Comparison of ENCODE assay signal across 21 cellular contexts in genomic region chr2:3073721-3074120, GRCh38.
DNase-seq lines count a peak whose midpoint lies in the region; ATAC-seq and TF ChIP-seq lines count a peak whose summit lies in the region.
"Had no signal": no experiment of that assay in that cellular context is flagged by ENCODE, and none has a peak within 500 bp of the region (broad histone marks: within the 10 kb centered on the region; RNA-seq: fewer than 3 reads in every experiment).

No MANE protein-coding gene starts in this region.

- H3K27ac ChIP-seq in BLaER1 (no peak overlapping the region), GM23338 (ENCODE audit: low read depth) (no peak overlapping the region)
- H3K27ac ChIP-seq: 22Rv1; BLaER1 treated with 17β-estradiol and CSF1 and Interleukin-3, amounts not matched to agents 10 nM and 100 nM had no signal

- H3K27me3 Mint-ChIP-seq in GM23338 (ENCODE audit: insufficient read depth, low read depth, poor library complexity) (peaks cover 6% of the 10 kb centered on the region), brain (peaks cover 5% of the 10 kb centered on the region), Caco-2 (ENCODE audit: insufficient read depth, unreplicated experiment) (peaks cover 26% of the 10 kb centered on the region)

- POLR2A ChIA-PET in Caco-2 (lab: Charles Lee), result no interaction called here

- no peak overlapping the region for H3K4me3 Mint-ChIP-seq in GM23338
- H3K4me3 Mint-ChIP-seq in brain, result no peak overlapping the region
- H3K4me3 Mint-ChIP-seq in Caco-2 (ENCODE audit: unreplicated experiment), result no peak overlapping the region
- H3K4me3 Mint-ChIP-seq: B cell; CD14-positive monocyte; CD4-positive, alpha-beta T cell; CD8-positive, alpha-beta memory T cell had no signal

- H3K9me3 Mint-ChIP-seq in GM23338 (peaks cover 3% of the 10 kb centered on the region; the same call in 1 of the 3 replicates), brain (peaks cover 0 to 4% (median 2%) of the 10 kb centered on the region in 5 experiments), Caco-2 (ENCODE audit: unreplicated experiment) (no peaks in the 10 kb centered on the region)
- H3K9me3 Mint-ChIP-seq: CD4-positive, alpha-beta T cell had no signal

- H3K79me2 ChIP-seq in GM23338 (replicated peaks; ENCODE audit: insufficient read depth), result no peaks in the 10 kb centered on the region

- H3K9me3 ChIP-seq in BLaER1 (no peaks in the 10 kb centered on the region), Caco-2 (no peaks in the 10 kb centered on the region)

- H3K36me3 ChIP-seq in BLaER1 (no peaks in the 10 kb centered on the region), GM23338 (ENCODE audit: insufficient read depth) (no peaks in the 10 kb centered on the region), Caco-2 (ENCODE audit: control insufficient read depth, insufficient read depth, low read length) (no peaks in the 10 kb centered on the region)
- H3K36me3 ChIP-seq: BLaER1 treated with 17β-estradiol and CSF1 and Interleukin-3, amounts not matched to agents 10 nM and 100 nM had no signal

- DNase-seq in GM23338 (ENCODE audit: low spot score) (peak; percentile 12), foreskin melanocyte (peak; percentile 10), SIG-M5 treated with dmso at 0.1 percent for 504 hours (lab: John Stamatoyannopoulos, UW; ENCODE audit: unreplicated experiment) (no peak), left lobe of liver (ENCODE audit: low spot score) (no peak), Caco-2 (no peak)
- DNase-seq: CD4-positive, alpha-beta T cell; CD8-positive, alpha-beta memory T cell; COR-L47; DMS 273 treated with DMSO at 0.1 percent for 48 hours; DMS79; EL; GF-D8; H7; HCEC 1CT had no signal

- peaks cover 8% of the 10 kb centered on the region; the same call in 1 of the 2 replicates for H3K9me2 ChIP-seq in GM23338 (ENCODE audit: insufficient read depth)

- H3K27ac Mint-ChIP-seq in GM23338 (no peak overlapping the region; the same call in 1 of the 2 replicates), brain (peak overlapping the region in 3 of 5 experiments; percentile 60 to 94 (median 75)), Caco-2 (ENCODE audit: unreplicated experiment) (no peak overlapping the region)
- H3K27ac Mint-ChIP-seq: B cell; CD4-positive, alpha-beta T cell; CD8-positive, alpha-beta memory T cell had no signal

- H3K4me1 Mint-ChIP-seq in GM23338 (peaks cover 3% of the 10 kb centered on the region), brain (peaks cover 69% of the 10 kb centered on the region), Caco-2 (ENCODE audit: low read depth, unreplicated experiment) (no peaks in the 10 kb centered on the region)
- H3K4me1 Mint-ChIP-seq: B cell; CD14-positive monocyte; CD8-positive, alpha-beta memory T cell had no signal

- H3K27me3 ChIP-seq in BLaER1, result no peaks in the 10 kb centered on the region
- H3K27me3 ChIP-seq in GM23338 (ENCODE audit: insufficient read depth), result no peaks in the 10 kb centered on the region
- H3K27me3 ChIP-seq in Caco-2 (replicated peaks; ENCODE audit: control insufficient read depth, insufficient read depth, low read length), result no peaks in the 10 kb centered on the region; the same call in 1 of the 2 replicates
- H3K27me3 ChIP-seq: BLaER1 treated with 17β-estradiol and CSF1 and Interleukin-3, amounts not matched to agents 10 nM and 100 nM had no signal

- no peaks in the 10 kb centered on the region for H3F3A ChIP-seq in GM23338 (replicated peaks; ENCODE audit: low read depth)

- H3K4me1 ChIP-seq in BLaER1, result peaks cover 11% of the 10 kb centered on the region
- H3K4me1 ChIP-seq in GM23338 (ENCODE audit: insufficient read depth), result no peaks in the 10 kb centered on the region
- H3K4me1 ChIP-seq in Caco-2, result no peaks in the 10 kb centered on the region

- no peak for TF ChIP-seq CTCF in GM23338 (conservative IDR thresholded peaks at IDR 0.05; ENCODE audit: low read depth in 2 of 2)
- no peak for TF ChIP-seq CTCF in brain (conservative IDR thresholded peaks at IDR 0.05)
- no peak for TF ChIP-seq CTCF in Caco-2 (IDR thresholded peaks at IDR 0.05; ENCODE audit: insufficient read depth in 1 of 2, low read depth in 1 of 2, low read length in 1 of 2, severe bottlenecking in 1 of 2, unreplicated experiment in 1 of 2)

- H4K20me1 ChIP-seq in BLaER1 (no peaks in the 10 kb centered on the region), GM23338 (replicated peaks; ENCODE audit: insufficient read depth) (no peaks in the 10 kb centered on the region)

- H3K36me3 Mint-ChIP-seq in GM23338 (ENCODE audit: low read depth) (peaks cover 2% of the 10 kb centered on the region; the same call in 1 of the 3 replicates), brain (no peaks in the 10 kb centered on the region), Caco-2 (ENCODE audit: insufficient read depth, unreplicated experiment) (no peaks in the 10 kb centered on the region)
- H3K36me3 Mint-ChIP-seq: CD14-positive monocyte; CD8-positive, alpha-beta memory T cell had no signal

- BruUV-seq in Caco-2 (replicated peaks; lab: Mats Ljungman, UMichigan), result no TSS peak

- no peak overlapping the region for H2AFZ ChIP-seq in GM23338

- H3K9ac ChIP-seq in BLaER1, result no peak overlapping the region
- H3K9ac ChIP-seq: BLaER1 treated with 17β-estradiol and CSF1 and Interleukin-3, amounts not matched to agents 10 nM and 100 nM had no signal

- H3K4me2 ChIP-seq in BLaER1 (peak overlapping the region; percentile 31), GM23338 (no peak overlapping the region)

- ATAC-seq in GM23338 (no peak), left lobe of liver (no peak), GM18873 (IDR thresholded peaks at IDR 0.05; ENCODE audit: low FRiP score, unreplicated experiment) (no peak)

- intact Hi-C loops in Caco-2 (cut with micrococcal nuclease; ENCODE audit: unreplicated experiment), result no loop called here

- H3K4me3 ChIP-seq in BLaER1 (no peak overlapping the region), GM23338 (no peak overlapping the region), Caco-2 (ENCODE audit: low read depth, low read length) (no peak overlapping the region)
- H3K4me3 ChIP-seq: BLaER1 treated with 17β-estradiol and CSF1 and Interleukin-3, amounts not matched to agents 10 nM and 100 nM had no signal

- CTCF ChIA-PET in Caco-2 (lab: Charles Lee), result no interaction called here

TF ChIP-seq in GM23338, 12 proteins besides CTCF, POLR2A, EP300 and RAD21:
- TF ChIP-seq ZNF114 (CRISPR knock-in tag; IDR thresholded peaks at IDR 0.05) (no peak), EZH2phosphoT487 (IDR thresholded peaks at IDR 0.05; ENCODE audit: unreplicated experiment) (no peak), EZH2 (IDR thresholded peaks at IDR 0.05; ENCODE audit: low read depth, unreplicated experiment) (no peak)

Comparison
In these comparisons a context has a peak if more than half of its experiments do, and no peak if none do; other contexts are left out.
1. DNase-seq: peak in GM23338 (single experiment) and foreskin melanocyte (single experiment); none in SIG-M5 treated with dmso at 0.1 percent for 504 hours (single experiment), left lobe of liver (single experiment) and Caco-2 (0 of 2).
2. H3K27ac Mint-ChIP-seq: peak in brain (3 of 5); none in GM23338 (single experiment) and Caco-2 (single experiment).